ENCODE assay signal across 2 cellular contexts in the genomic region with DNA sequence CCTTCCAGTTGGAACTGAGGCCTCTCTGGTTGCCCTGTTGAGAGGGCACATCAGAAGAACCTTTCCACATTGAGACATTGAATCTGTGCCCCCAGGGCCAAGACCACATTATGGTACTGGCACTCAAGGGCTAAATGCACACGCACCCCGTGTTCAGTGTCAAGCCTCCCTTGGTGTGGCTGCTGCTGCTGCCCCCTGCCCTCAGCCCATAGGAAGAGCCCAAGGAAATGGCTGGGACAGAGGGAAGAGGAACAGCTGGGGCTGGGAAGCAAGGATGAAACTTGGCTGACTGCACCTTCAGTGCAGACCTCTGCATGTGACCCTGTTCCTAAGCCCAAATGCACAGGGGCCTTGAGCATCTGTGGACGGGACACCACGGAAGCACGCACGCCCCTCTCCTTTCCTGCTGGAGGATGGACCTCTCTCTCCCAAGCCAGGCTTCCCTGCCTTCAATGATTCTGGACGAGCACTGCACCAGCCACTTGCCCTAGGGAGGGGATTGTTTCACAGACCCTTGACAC.
TF ChIP-seq lines count a peak whose summit lies in the region.

No MANE protein-coding gene starts in this region.

TF ChIP-seq in HepG2, 621 proteins besides CTCF, POLR2A, EP300 and RAD21:
- no peak for TF ChIP-seq ZSCAN30 (CRISPR knock-in tag; IDR thresholded peaks at IDR 0.05)
- no peak for TF ChIP-seq KIAA2018 (CRISPR knock-in tag; IDR thresholded peaks at IDR 0.05; ENCODE audit: borderline replicate concordance)
- TF ChIP-seq, protein P1, sequence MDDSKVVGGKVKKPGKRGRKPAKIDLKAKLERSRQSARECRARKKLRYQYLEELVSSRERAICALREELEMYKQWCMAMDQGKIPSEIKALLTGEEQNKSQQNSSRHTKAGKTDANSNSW (CRISPR knock-in tag; IDR thresholded peaks at IDR 0.05; ENCODE audit: borderline replicate concordance): no peak
- 0 out of 2 replicates have a peak, but pooled peaks have one; percentile 23 for TF ChIP-seq NFKB2 (CRISPR knock-in tag; IDR thresholded peaks at IDR 0.05; ENCODE audit: borderline replicate concordance)
- TF ChIP-seq STAG1 (CRISPR knock-in tag; IDR thresholded peaks at IDR 0.05): peak; percentile 47

TF ChIP-seq in K562, 482 proteins besides CTCF, POLR2A, EP300 and RAD21:
- no peak for TF ChIP-seq RHOXF2B (CRISPR knock-in tag; conservative IDR thresholded peaks at IDR 0.05)
- TF ChIP-seq TARDBP (IDR thresholded peaks at IDR 0.05): no peak
- no peak for TF ChIP-seq LCOR (CRISPR knock-in tag; IDR thresholded peaks at IDR 0.05)
- TF ChIP-seq, protein P2, sequence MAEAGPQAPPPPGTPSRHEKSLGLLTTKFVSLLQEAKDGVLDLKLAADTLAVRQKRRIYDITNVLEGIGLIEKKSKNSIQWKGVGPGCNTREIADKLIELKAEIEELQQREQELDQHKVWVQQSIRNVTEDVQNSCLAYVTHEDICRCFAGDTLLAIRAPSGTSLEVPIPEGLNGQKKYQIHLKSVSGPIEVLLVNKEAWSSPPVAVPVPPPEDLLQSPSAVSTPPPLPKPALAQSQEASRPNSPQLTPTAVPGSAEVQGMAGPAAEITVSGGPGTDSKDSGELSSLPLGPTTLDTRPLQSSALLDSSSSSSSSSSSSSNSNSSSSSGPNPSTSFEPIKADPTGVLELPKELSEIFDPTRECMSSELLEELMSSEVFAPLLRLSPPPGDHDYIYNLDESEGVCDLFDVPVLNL (CRISPR knock-in tag; IDR thresholded peaks at IDR 0.05; ENCODE audit: low read depth): no peak
- TF ChIP-seq FOXA1 (IDR thresholded peaks at IDR 0.05; ENCODE audit: borderline replicate concordance): no peak
- no peak for TF ChIP-seq GATAD2B (IDR thresholded peaks at IDR 0.05; ENCODE audit: borderline replicate concordance)
- TF ChIP-seq, protein P3, sequence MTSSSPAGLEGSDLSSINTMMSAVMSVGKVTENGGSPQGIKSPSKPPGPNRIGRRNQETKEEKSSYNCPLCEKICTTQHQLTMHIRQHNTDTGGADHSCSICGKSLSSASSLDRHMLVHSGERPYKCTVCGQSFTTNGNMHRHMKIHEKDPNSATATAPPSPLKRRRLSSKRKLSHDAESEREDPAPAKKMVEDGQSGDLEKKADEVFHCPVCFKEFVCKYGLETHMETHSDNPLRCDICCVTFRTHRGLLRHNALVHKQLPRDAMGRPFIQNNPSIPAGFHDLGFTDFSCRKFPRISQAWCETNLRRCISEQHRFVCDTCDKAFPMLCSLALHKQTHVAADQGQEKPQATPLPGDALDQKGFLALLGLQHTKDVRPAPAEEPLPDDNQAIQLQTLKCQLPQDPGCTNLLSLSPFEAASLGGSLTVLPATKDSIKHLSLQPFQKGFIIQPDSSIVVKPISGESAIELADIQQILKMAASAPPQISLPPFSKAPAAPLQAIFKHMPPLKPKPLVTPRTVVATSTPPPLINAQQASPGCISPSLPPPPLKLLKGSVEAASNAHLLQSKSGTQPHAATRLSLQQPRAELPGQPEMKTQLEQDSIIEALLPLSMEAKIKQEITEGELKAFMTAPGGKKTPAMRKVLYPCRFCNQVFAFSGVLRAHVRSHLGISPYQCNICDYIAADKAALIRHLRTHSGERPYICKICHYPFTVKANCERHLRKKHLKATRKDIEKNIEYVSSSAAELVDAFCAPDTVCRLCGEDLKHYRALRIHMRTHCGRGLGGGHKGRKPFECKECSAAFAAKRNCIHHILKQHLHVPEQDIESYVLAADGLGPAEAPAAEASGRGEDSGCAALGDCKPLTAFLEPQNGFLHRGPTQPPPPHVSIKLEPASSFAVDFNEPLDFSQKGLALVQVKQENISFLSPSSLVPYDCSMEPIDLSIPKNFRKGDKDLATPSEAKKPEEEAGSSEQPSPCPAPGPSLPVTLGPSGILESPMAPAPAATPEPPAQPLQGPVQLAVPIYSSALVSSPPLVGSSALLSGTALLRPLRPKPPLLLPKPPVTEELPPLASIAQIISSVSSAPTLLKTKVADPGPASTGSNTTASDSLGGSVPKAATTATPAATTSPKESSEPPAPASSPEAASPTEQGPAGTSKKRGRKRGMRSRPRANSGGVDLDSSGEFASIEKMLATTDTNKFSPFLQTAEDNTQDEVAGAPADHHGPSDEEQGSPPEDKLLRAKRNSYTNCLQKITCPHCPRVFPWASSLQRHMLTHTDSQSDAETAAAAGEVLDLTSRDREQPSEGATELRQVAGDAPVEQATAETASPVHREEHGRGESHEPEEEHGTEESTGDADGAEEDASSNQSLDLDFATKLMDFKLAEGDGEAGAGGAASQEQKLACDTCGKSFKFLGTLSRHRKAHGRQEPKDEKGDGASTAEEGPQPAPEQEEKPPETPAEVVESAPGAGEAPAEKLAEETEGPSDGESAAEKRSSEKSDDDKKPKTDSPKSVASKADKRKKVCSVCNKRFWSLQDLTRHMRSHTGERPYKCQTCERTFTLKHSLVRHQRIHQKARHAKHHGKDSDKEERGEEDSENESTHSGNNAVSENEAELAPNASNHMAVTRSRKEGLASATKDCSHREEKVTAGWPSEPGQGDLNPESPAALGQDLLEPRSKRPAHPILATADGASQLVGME (CRISPR knock-in tag; IDR thresholded peaks at IDR 0.05): no peak
- TF ChIP-seq HDAC6 (IDR thresholded peaks at IDR 0.05; ENCODE audit: low read depth, low read length): no peak
- no peak for TF ChIP-seq CTBP1 (IDR thresholded peaks at IDR 0.05; ENCODE audit: borderline replicate concordance)
- TF ChIP-seq ELF2 (CRISPR knock-in tag; IDR thresholded peaks at IDR 0.05): no peak
- TF ChIP-seq MYC (IDR thresholded peaks at IDR 0.05; ENCODE audit: low read depth, low read length): no peak
- TF ChIP-seq MYC (CRISPR knock-in tag; IDR thresholded peaks at IDR 0.05; ENCODE audit: borderline replicate concordance, low read depth): no peak
- TF ChIP-seq ZBED1 (IDR thresholded peaks at IDR 0.05): no peak
- TF ChIP-seq BRD4 (IDR thresholded peaks at IDR 0.05): no peak
- TF ChIP-seq, protein P4, sequence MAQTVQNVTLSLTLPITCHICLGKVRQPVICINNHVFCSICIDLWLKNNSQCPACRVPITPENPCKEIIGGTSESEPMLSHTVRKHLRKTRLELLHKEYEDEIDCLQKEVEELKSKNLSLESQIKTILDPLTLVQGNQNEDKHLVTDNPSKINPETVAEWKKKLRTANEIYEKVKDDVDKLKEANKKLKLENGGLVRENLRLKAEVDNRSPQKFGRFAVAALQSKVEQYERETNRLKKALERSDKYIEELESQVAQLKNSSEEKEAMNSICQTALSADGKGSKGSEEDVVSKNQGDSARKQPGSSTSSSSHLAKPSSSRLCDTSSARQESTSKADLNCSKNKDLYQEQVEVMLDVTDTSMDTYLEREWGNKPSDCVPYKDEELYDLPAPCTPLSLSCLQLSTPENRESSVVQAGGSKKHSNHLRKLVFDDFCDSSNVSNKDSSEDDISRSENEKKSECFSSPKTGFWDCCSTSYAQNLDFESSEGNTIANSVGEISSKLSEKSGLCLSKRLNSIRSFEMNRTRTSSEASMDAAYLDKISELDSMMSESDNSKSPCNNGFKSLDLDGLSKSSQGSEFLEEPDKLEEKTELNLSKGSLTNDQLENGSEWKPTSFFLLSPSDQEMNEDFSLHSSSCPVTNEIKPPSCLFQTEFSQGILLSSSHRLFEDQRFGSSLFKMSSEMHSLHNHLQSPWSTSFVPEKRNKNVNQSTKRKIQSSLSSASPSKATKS (CRISPR knock-in tag; IDR thresholded peaks at IDR 0.05): no peak
- TF ChIP-seq SMARCE1 (IDR thresholded peaks at IDR 0.05): no peak
- no peak for TF ChIP-seq ZNF277 (CRISPR knock-in tag; IDR thresholded peaks at IDR 0.05; ENCODE audit: borderline replicate concordance)
- no peak for TF ChIP-seq ARID3B (CRISPR knock-in tag; IDR thresholded peaks at IDR 0.05; ENCODE audit: borderline replicate concordance)
- no peak for TF ChIP-seq SREBF2 (CRISPR knock-in tag; IDR thresholded peaks at IDR 0.05)
- TF ChIP-seq NR2C1 (IDR thresholded peaks at IDR 0.05): no peak
- no peak for TF ChIP-seq NR2C1 (tag; IDR thresholded peaks at IDR 0.05)
- no peak for TF ChIP-seq SIX5 (IDR thresholded peaks at IDR 0.05; ENCODE audit: borderline replicate concordance in 1 of 2, insufficient read depth in 1 of 2, low read depth in 1 of 2, low read length in 2 of 2)
